Comparison of ENCODE assay signal across 8 cellular contexts in the genomic region with DNA sequence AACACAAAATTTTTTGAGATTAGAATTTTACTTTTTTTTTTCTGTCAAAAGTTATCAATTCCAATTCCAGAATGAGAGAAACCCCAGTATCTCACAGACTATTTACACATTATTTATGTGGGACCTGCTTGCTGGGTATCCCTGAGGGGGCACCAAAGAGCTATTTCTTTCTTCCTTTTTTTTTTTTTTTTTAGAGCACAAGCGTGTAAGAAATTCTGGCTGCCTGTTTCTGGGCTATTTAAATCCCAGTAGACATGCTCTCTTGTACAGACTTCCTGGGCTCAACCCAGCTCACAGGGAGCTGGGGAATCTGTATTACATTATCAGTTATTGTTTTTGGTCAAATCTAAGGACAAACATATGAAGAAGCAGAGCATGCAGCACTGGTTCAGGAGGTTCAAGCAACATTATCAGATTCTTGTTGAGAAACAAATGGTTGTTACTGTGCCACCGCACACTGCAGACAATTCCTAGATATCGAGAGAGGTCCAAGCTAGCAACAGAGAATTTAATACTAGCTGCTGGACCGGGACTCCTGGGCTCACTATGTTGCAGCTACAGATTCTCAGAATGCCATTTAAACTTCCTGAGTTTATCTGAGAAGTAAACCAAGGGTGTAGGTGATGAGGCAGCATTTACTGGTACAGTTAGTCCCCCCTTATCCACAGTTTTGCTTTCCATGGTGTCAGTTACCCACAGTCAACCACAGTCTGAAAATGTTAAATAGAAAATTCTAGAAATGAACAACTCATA.
A peak's percentile ranks its signal among the peaks of the same experiment; 100 is the strongest.
DNase-seq lines count a peak whose midpoint lies in the region; ATAC-seq and TF ChIP-seq lines count a peak whose summit lies in the region.
"Not testable (repeated sequence)": the region's sequence is repeated elsewhere in the genome, so short reads cannot be mapped to it uniquely, and the experiment has no call there.

No MANE protein-coding gene starts in this region.

- POLR2A ChIA-PET in CD8-positive, alpha-beta T cell (lab: Charles Lee); MCF 10A (lab: Yijun Ruan, JAX): not testable (repeated sequence)

- H3K4me1 Mint-ChIP-seq in CD8-positive, alpha-beta T cell (ENCODE audit: low read depth); activated CD8-positive, alpha-beta memory T cell treated with anti-CD3 and anti-CD28 coated beads, Interleukin-2, amount 10 ng/mL, durations not matched to agents 7 days and 5 days; MCF 10A (ENCODE audit: insufficient read depth, unreplicated experiment): not testable (repeated sequence)

- not testable (repeated sequence) for H3K27me3 ChIP-seq in CD8-positive, alpha-beta T cell (ENCODE audit: insufficient read depth, low read length); RWPE2 (ENCODE audit: insufficient read depth, poor library complexity, severe bottlenecking); heart left ventricle; psoas muscle (ENCODE audit: insufficient read depth in 3 of 3, low read length in 2 of 3); aorta (ENCODE audit: control insufficient read depth in 1 of 2, insufficient read depth in 2 of 2, low read length in 1 of 2)

- not testable (repeated sequence) for H3K36me3 Mint-ChIP-seq in CD8-positive, alpha-beta T cell; activated CD8-positive, alpha-beta memory T cell treated with anti-CD3 and anti-CD28 coated beads, Interleukin-2, amount 10 ng/mL, durations not matched to agents 7 days and 5 days; MCF 10A (ENCODE audit: insufficient read depth, unreplicated experiment)

- intact Hi-C loops in CD8-positive, alpha-beta T cell (cut with DNase I, micrococcal nuclease); MCF 10A (cut with micrococcal nuclease); heart left ventricle (cut with DNase I); psoas muscle (cut with DNase I); aorta (cut with DNase I): not testable (repeated sequence)

- ATAC-seq in CD8-positive, alpha-beta T cell: peak; percentile 38
- peak; percentile 14; the same call in 1 of the 3 replicates for ATAC-seq in RWPE2 (ENCODE audit: low read depth)
- ATAC-seq in activated CD8-positive, alpha-beta memory T cell treated with anti-CD3 and anti-CD28 coated beads, Interleukin-2, amount 10 ng/mL, durations not matched to agents 7 days and 5 days: peak; percentile 58
- peak; percentile 43 to 87 (median 61) for ATAC-seq in heart left ventricle
- peak; percentile 46 for ATAC-seq in left lobe of liver
- peak in 3 of 4 donors; percentile 15 to 72 (median 71) for ATAC-seq in psoas muscle
- ATAC-seq in aorta (ENCODE audit: low FRiP score): peak; percentile 81

- not testable (repeated sequence) for DNase-seq in CD8-positive, alpha-beta T cell; RWPE2 (ENCODE audit: low spot score); activated CD8-positive, alpha-beta memory T cell treated with anti-CD3 and anti-CD28 coated beads, Interleukin-2, amount 10 ng/mL, durations not matched to agents 7 days and 5 days; MCF 10A (ENCODE audit: unreplicated experiment); heart left ventricle; left lobe of liver (ENCODE audit: low spot score); psoas muscle; aorta

- H3K27me3 Mint-ChIP-seq in CD8-positive, alpha-beta T cell (ENCODE audit: low read depth); activated CD8-positive, alpha-beta memory T cell treated with anti-CD3 and anti-CD28 coated beads, Interleukin-2, amount 10 ng/mL, durations not matched to agents 7 days and 5 days; MCF 10A (ENCODE audit: insufficient read depth, unreplicated experiment): not testable (repeated sequence)

- WGBS in heart left ventricle, 4 donors: 0% methylated on average over 1 of the region's 4 CpGs; no CpG with 5 or more reads in 2 of the 4 donors
- 0% methylated on average over 1 of the region's 4 CpGs; no CpG with 5 or more reads in 2 of the 3 donors for WGBS in psoas muscle, 3 donors
- WGBS in aorta, 2 donors: 0% methylated on average over 1 of the region's 4 CpGs; no CpG with 5 or more reads in 1 of the 2 donors

- not testable (repeated sequence) for TF ChIP-seq POLR2A in heart left ventricle (IDR thresholded peaks at IDR 0.05)

- H3K27ac ChIP-seq in CD8-positive, alpha-beta T cell (ENCODE audit: low read depth, low read length); RWPE2 (ENCODE audit: poor library complexity, severe bottlenecking); heart left ventricle; psoas muscle; aorta (ENCODE audit: low read depth in 1 of 2, low read length in 2 of 2): not testable (repeated sequence)

- TSS peak; percentile 99 for BruUV-seq in MCF 10A (replicated peaks; lab: Mats Ljungman, UMichigan)

- not testable (repeated sequence) for TF ChIP-seq CTCF in CD8-positive, alpha-beta T cell (IDR thresholded peaks at IDR 0.05); RWPE2 (IDR thresholded peaks at IDR 0.05; ENCODE audit: poor library complexity, severe bottlenecking); MCF 10A (IDR thresholded peaks at IDR 0.05; ENCODE audit: unreplicated experiment); heart left ventricle (IDR thresholded peaks at IDR 0.05); psoas muscle (IDR thresholded peaks at IDR 0.05)

- CTCF ChIA-PET in CD8-positive, alpha-beta T cell (lab: Charles Lee); activated CD8-positive, alpha-beta memory T cell treated with anti-CD3 and anti-CD28 coated beads, Interleukin-2, amount 10 ng/mL, durations not matched to agents 7 days and 5 days (lab: Charles Lee); MCF 10A (lab: Yijun Ruan, JAX): not testable (repeated sequence)

- H3K36me3 ChIP-seq in CD8-positive, alpha-beta T cell (ENCODE audit: insufficient read depth, low read length); RWPE2 (ENCODE audit: low read depth); heart left ventricle; psoas muscle (ENCODE audit: insufficient read depth in 1 of 2, low read depth in 1 of 2); aorta (ENCODE audit: control insufficient read depth in 1 of 2, insufficient read depth in 2 of 2, low read length in 1 of 2): not testable (repeated sequence)

- not testable (repeated sequence) for H3K4me1 ChIP-seq in CD8-positive, alpha-beta T cell (ENCODE audit: insufficient read depth, low read length); RWPE2 (ENCODE audit: insufficient read depth, poor library complexity, severe bottlenecking); heart left ventricle; psoas muscle; aorta (ENCODE audit: control insufficient read depth in 1 of 2, insufficient read depth in 2 of 2, low read length in 2 of 2)

- H3K4me3 ChIP-seq in CD8-positive, alpha-beta T cell (ENCODE audit: low read depth, low read length); RWPE2 (ENCODE audit: severe bottlenecking); heart left ventricle; psoas muscle; aorta (ENCODE audit: low read length in 2 of 2): not testable (repeated sequence)

- H3K9me3 ChIP-seq in CD8-positive, alpha-beta T cell (ENCODE audit: low read length); RWPE2 (ENCODE audit: severe bottlenecking); heart left ventricle; psoas muscle; aorta (ENCODE audit: control insufficient read depth, low read length): not testable (repeated sequence)

- H3K4me3 Mint-ChIP-seq in CD8-positive, alpha-beta T cell; activated CD8-positive, alpha-beta memory T cell treated with anti-CD3 and anti-CD28 coated beads, Interleukin-2, amount 10 ng/mL, durations not matched to agents 7 days and 5 days; MCF 10A (ENCODE audit: unreplicated experiment): not testable (repeated sequence)

- H3K27ac Mint-ChIP-seq in CD8-positive, alpha-beta T cell; activated CD8-positive, alpha-beta memory T cell treated with anti-CD3 and anti-CD28 coated beads, Interleukin-2, amount 10 ng/mL, durations not matched to agents 7 days and 5 days; MCF 10A (ENCODE audit: low read depth, unreplicated experiment): not testable (repeated sequence)

- not testable (repeated sequence) for H3K9me3 Mint-ChIP-seq in CD8-positive, alpha-beta T cell; activated CD8-positive, alpha-beta memory T cell treated with anti-CD3 and anti-CD28 coated beads, Interleukin-2, amount 10 ng/mL, durations not matched to agents 7 days and 5 days (ENCODE audit: low read depth); MCF 10A (ENCODE audit: unreplicated experiment)

Comparison
In these comparisons a context has a peak if more than half of its experiments do, and no peak if none do; other contexts are left out.
1. ATAC-seq: peak in every context shown above with its lines; median percentile 81 in aorta; 71 in psoas muscle; 61 in heart left ventricle; 58 in activated CD8-positive, alpha-beta memory T cell treated with anti-CD3 and anti-CD28 coated beads, Interleukin-2, amount 10 ng/mL, durations not matched to agents 7 days and 5 days; 46 in left lobe of liver; 38 in CD8-positive, alpha-beta T cell; 14 in RWPE2.